ENCODE assay signal across 12 cellular contexts in the genomic region with DNA sequence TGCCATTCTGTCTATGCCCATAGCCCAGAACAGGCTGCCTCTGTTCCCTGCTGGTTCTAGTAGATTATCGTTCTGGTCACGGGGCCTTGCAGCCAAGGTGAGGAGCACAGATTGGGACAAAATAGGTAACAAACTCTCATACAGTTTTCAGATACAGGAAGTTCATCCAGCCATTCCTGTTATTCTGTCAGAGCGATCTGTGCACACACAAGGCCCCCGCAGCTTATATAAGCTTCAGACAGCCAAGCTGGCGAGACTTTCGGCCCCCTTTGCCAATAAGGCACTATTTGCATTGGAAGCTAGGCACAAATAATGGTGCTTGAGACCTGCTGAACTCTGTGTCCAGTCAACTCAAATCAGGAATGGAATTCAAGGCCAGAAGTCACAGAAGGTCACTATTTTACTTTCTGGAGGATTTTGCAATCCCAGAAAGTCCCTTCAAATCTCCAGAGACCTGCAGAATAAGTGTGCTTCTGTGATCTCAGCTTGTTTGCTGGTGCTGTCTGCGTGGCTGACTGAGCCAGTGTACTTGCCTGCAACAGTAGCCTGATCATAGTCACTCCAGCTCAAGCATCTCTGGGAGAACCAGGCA.
DNase-seq lines count a peak whose midpoint lies in the region; ATAC-seq and TF ChIP-seq lines count a peak whose summit lies in the region.
"Had no signal": no experiment of that assay in that cellular context is flagged by ENCODE, and none has a peak within 500 bp of the region (broad histone marks: within the 10 kb centered on the region; RNA-seq: fewer than 3 reads in every experiment).

No MANE protein-coding gene starts in this region.

- TF ChIP-seq CTCF in choroid plexus epithelial cell (conservative IDR thresholded peaks at IDR 0.05; ENCODE audit: low read depth, low read length) (no peak), thyroid gland (IDR thresholded peaks at IDR 0.05) (no peak)

- intact Hi-C loops in thyroid gland (cut with DNase I): no loop called here

- peak in 1 of 2 donors; percentile 39 for TF ChIP-seq POLR2A in thyroid gland (IDR thresholded peaks at IDR 0.05)

- H3K9me3 ChIP-seq in thyroid gland: no peaks in the 10 kb centered on the region
- H3K9me3 ChIP-seq: SJCRH30 had no signal

- H3K4me1 ChIP-seq in thyroid gland: peaks cover 28 to 38% of the 10 kb centered on the region in 2 donors

- whole genome bisulfite sequencing in thyroid gland, 2 donors: 22 to 36% methylated on average over 7 of the region's 7 CpGs

- no peaks in the 10 kb centered on the region for H3K27me3 ChIP-seq in thyroid gland
- H3K27me3 ChIP-seq: SJCRH30 had no signal

- H3K4me3 ChIP-seq in choroid plexus epithelial cell (ENCODE audit: low read depth, low read length) (no peak overlapping the region), thyroid gland (replicated peaks in 1 of 3) (no peak overlapping the region)
- H3K4me3 ChIP-seq: SJCRH30 had no signal

- DNase-seq in HuH-7.5 (ENCODE audit: low spot score) (peak; percentile 74), choroid plexus epithelial cell (ENCODE audit: low read depth) (peak; percentile 85), kidney tubule cell (ENCODE audit: low spot score) (peak; percentile 52), thyroid gland (peak; percentile 59 to 69), medulla oblongata (ENCODE audit: extremely low spot score) (no peak), GF-D8 (lab: John Stamatoyannopoulos, UW) (no peak)
- no peak for DNase-seq in activated CD8-positive, alpha-beta memory T cell treated with anti-CD3 and anti-CD28 coated beads, Interleukin-2, amount 50 U/mL, for 48 hours
- DNase-seq: anterior cingulate cortex, dermis blood vessel endothelial cell, foreskin melanocyte, SJCRH30 had no signal

- ATAC-seq in HG03354 (IDR thresholded peaks at IDR 0.05; ENCODE audit: poor library complexity, severe bottlenecking, unreplicated experiment): no peak

- no peaks in the 10 kb centered on the region for H3K36me3 ChIP-seq in thyroid gland
- H3K36me3 ChIP-seq: SJCRH30 had no signal

- H3K27ac ChIP-seq in thyroid gland: peak overlapping the region; percentile 67 to 87 (median 78)
- H3K27ac ChIP-seq: SJCRH30 had no signal

Comparison
In these comparisons a context has a peak if more than half of its experiments do, and no peak if none do; other contexts are left out.
1. DNase-seq: peak in HuH-7.5 (single experiment), choroid plexus epithelial cell (single experiment), kidney tubule cell (single experiment) and thyroid gland (2 of 2); none in medulla oblongata (single experiment), activated CD8-positive, alpha-beta memory T cell treated with anti-CD3 and anti-CD28 coated beads, Interleukin-2, amount 50 U/mL, for 48 hours (single experiment) and GF-D8 (single experiment).